8 cellular contexts compared by ENCODE assay signal in the genomic region with DNA sequence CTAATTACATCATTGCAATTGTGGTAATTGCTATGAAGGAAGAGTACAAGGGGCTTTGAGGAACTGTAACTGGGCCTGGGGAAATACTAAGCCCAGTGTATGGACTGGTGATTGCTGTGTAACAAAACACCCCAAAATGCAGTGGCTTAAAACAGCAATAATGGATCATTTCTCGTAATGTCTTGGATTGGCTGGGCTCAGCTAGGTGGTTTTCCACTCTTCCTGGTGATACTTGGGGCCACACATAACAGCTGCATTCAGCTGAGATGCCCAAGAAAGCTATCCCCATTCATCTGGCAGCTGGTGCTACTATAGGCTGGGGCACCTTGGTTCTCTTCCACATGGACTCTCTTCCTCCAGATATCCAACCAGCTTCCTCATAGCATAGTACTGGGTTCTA.
"Had no signal": no experiment of that assay in that cellular context is flagged by ENCODE, and none has a peak within 500 bp of the region (broad histone marks: within the 10 kb centered on the region; RNA-seq: fewer than 3 reads in every experiment).

No MANE protein-coding gene starts in this region.

- DNase-seq: GDM1, GF-D8 had no signal

- H3K4me3 ChIP-seq: GM12878 had no signal

- ATAC-seq: GM12878 had no signal

- FAIRE-seq: G401.6, GM12878, GM12891, GM12892, GM18507, GM19239 had no signal
